29 cellular contexts compared by ENCODE assay signal in the genomic region with DNA sequence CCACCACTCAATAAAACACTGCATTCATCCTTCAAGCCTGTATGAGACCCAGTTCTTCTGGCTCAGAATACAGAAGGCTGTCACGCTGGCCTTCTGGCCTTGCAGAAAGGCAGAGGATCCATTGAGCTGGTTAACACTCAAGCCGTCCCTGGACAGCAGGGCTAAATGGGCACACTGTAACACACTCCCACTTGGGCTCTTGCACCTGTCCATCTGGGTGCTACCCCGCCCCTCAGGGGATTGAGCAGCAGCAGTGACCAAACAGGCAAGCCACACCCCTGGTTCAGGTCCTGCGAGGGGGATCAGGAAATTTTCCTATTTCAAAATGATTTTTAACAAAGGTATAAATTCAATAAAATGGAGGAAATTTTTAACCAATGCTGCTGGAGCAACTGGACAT.
"Had no signal": no experiment of that assay in that cellular context is flagged by ENCODE, and none has a peak within 500 bp of the region (broad histone marks: within the 10 kb centered on the region; RNA-seq: fewer than 3 reads in every experiment).

No MANE protein-coding gene starts in this region.

- H3K27ac Mint-ChIP-seq: naive thymus-derived CD4-positive, alpha-beta T cell; natural killer cell; nephron; neural progenitor cell; stimulated activated memory B cell treated with anti-CD40 and anti-IgM and Interleukin-4, amounts not matched to agents 10 μg/mL and 1 μg/mL and 100 μg/mL, for 72 hours; stimulated activated naive CD8-positive, alpha-beta T cell treated with anti-CD3 and anti-CD28 coated beads, Interleukin-15, amount 100 ng/mL, for 72 hours had no signal

- H3K27me3 ChIP-seq: neural progenitor cell, neutrophil, pancreas, right lobe of liver, sigmoid colon, thyroid gland, tibial nerve, upper lobe of left lung, vagina had no signal

- H3K4me1 Mint-ChIP-seq: naive thymus-derived CD4-positive, alpha-beta T cell; natural killer cell; nephron; neural progenitor cell; stimulated activated memory B cell treated with anti-CD40 and anti-IgM and Interleukin-4, amounts not matched to agents 10 μg/mL and 1 μg/mL and 100 μg/mL, for 72 hours; stimulated activated naive CD8-positive, alpha-beta T cell treated with anti-CD3 and anti-CD28 coated beads, Interleukin-15, amount 100 ng/mL, for 72 hours had no signal

- H3K4me3 ChIP-seq: neural progenitor cell, pancreas, prostate gland, right lobe of liver, sigmoid colon, thoracic aorta, thyroid gland, tibial nerve, upper lobe of left lung, vagina had no signal

- H3K4me2 ChIP-seq: neural progenitor cell had no signal

- H3K9me3 ChIP-seq: neutrophil, pancreas, prostate gland, right lobe of liver, sigmoid colon, thoracic aorta, thyroid gland, tibial nerve, upper lobe of left lung, vagina had no signal

- H3K36me3 Mint-ChIP-seq: naive thymus-derived CD4-positive, alpha-beta T cell; natural killer cell; neural progenitor cell; stimulated activated memory B cell treated with anti-CD40 and anti-IgM and Interleukin-4, amounts not matched to agents 10 μg/mL and 1 μg/mL and 100 μg/mL, for 72 hours had no signal

- H3K9ac ChIP-seq: neural progenitor cell had no signal

- H3K9me3 Mint-ChIP-seq: nephron; neural progenitor cell; stimulated activated naive CD8-positive, alpha-beta T cell treated with anti-CD3 and anti-CD28 coated beads, Interleukin-15, amount 100 ng/mL, for 72 hours had no signal

- H3K27me3 Mint-ChIP-seq: naive thymus-derived CD4-positive, alpha-beta T cell; stimulated activated memory B cell treated with anti-CD40 and anti-IgM and Interleukin-4, amounts not matched to agents 10 μg/mL and 1 μg/mL and 100 μg/mL, for 72 hours; stimulated activated naive CD8-positive, alpha-beta T cell treated with anti-CD3 and anti-CD28 coated beads, Interleukin-15, amount 100 ng/mL, for 72 hours had no signal

- DNase-seq: naive thymus-derived CD4-positive, alpha-beta T cell; natural killer cell; nucleus accumbens; pancreas; right cardiac atrium; right lobe of liver; sigmoid colon; small intestine; stimulated activated CD4-positive, alpha-beta T cell treated with anti-CD3 and anti-CD28 coated beads, Interleukin-15, amount 100 ng/mL, for 24 hours; stimulated activated CD4-positive, alpha-beta T cell treated with anti-CD3 and anti-CD28 coated beads, Interleukin-2, amount 100 ng/mL, for 24 hours; stimulated activated CD4-positive, alpha-beta T cell treated with anti-CD3 and anti-CD28 coated beads, Interleukin-2, amount 100 ng/mL, for 48 hours; stimulated activated CD4-positive, alpha-beta T cell treated with anti-CD3 and anti-CD28 coated beads, Interleukin-4, amount 100 ng/mL, for 4 hours; stimulated activated CD8-positive, alpha-beta memory T cell treated with anti-CD3 and anti-CD28 coated beads, Interleukin-4, amount 100 ng/mL, for 48 hours; stimulated activated naive CD4-positive, alpha-beta T cell; stimulated activated naive CD8-positive, alpha-beta T cell treated with anti-CD3 and anti-CD28 coated beads, Interleukin-15, amount 100 ng/mL, for 72 hours; stimulated activated naive CD8-positive, alpha-beta T cell treated with anti-CD3 and anti-CD28 coated beads, Interleukin-15, Interleukin-2, amounts not matched to agents 100 U/mL and 50 U/mL, for 24 hours; substantia nigra; thyroid gland; trophoblast cell; upper lobe of left lung had no signal

- H3K4me1 ChIP-seq: neural progenitor cell, pancreas, prostate gland, right lobe of liver, sigmoid colon, thyroid gland, tibial nerve, upper lobe of left lung, vagina had no signal

- H3K4me3 Mint-ChIP-seq: naive thymus-derived CD4-positive, alpha-beta T cell; natural killer cell; nephron; neural progenitor cell; stimulated activated memory B cell treated with anti-CD40 and anti-IgM and Interleukin-4, amounts not matched to agents 10 μg/mL and 1 μg/mL and 100 μg/mL, for 72 hours; stimulated activated naive CD8-positive, alpha-beta T cell treated with anti-CD3 and anti-CD28 coated beads, Interleukin-15, amount 100 ng/mL, for 72 hours had no signal

- H2AFZ ChIP-seq: neural progenitor cell had no signal

- H3K36me3 ChIP-seq: neural progenitor cell, neutrophil, pancreas, prostate gland, right lobe of liver, sigmoid colon, thoracic aorta, thyroid gland, tibial nerve, upper lobe of left lung, vagina had no signal

- FAIRE-seq: pancreas, small intestine, urothelium cell line had no signal

- H3K27ac ChIP-seq: neural progenitor cell, neutrophil, pancreas, prostate gland, right lobe of liver, sigmoid colon, thoracic aorta, thyroid gland, tibial nerve, upper lobe of left lung, vagina had no signal

- ATAC-seq: naive thymus-derived CD4-positive, alpha-beta T cell; natural killer cell; pancreas; right cardiac atrium; right lobe of liver; stimulated activated memory B cell treated with anti-CD40 and anti-IgM and Interleukin-4, amounts not matched to agents 10 μg/mL and 1 μg/mL and 100 μg/mL, for 72 hours; stimulated activated naive CD8-positive, alpha-beta T cell treated with anti-CD3 and anti-CD28 coated beads, Interleukin-15, amount 100 ng/mL, for 72 hours; stimulated activated naive CD8-positive, alpha-beta T cell treated with anti-CD3 and anti-CD28 coated beads, Interleukin-15, Interleukin-2, amounts not matched to agents 100 U/mL and 50 U/mL, for 24 hours had no signal
